ENCODE assay signal across 20 cellular contexts in the genomic region with DNA sequence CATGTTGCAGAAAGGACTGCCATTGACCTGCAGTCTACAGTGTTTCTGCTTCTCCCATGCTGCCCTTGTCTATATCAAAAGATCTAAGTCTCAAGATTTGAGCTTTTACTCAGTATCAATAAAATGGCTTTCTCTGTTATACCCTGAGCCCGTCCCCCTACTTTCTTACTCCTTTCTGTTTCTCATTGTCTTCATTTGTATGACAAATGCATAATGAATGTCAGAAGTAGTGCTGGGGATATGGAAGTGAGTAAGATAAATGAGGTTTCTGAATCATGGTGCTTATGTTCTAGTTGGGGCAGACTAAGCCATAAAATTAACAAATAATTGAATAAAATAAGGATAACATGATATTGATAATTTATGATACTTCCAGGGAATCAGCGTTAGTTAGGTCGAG.
DNase-seq lines count a peak whose midpoint lies in the region; ATAC-seq lines count a peak whose summit lies in the region.
"Had no signal": no experiment of that assay in that cellular context is flagged by ENCODE, and none has a peak within 500 bp of the region (broad histone marks: within the 10 kb centered on the region; RNA-seq: fewer than 3 reads in every experiment).

No MANE protein-coding gene starts in this region.

- no peak for ATAC-seq in T-cell (replicated peaks in 1 of 4)
- no peak for ATAC-seq in GM18907 (IDR thresholded peaks at IDR 0.05; ENCODE audit: unreplicated experiment)
- ATAC-seq in HG03139 (IDR thresholded peaks at IDR 0.05; ENCODE audit: unreplicated experiment), result no peak
- ATAC-seq: activated CD8-positive, alpha-beta T cell treated with anti-CD3 and anti-CD28 coated beads for 36 hours; left lobe of liver; right lobe of liver had no signal

- CTCF ChIA-PET in T-cell (lab: Charles Lee), result interaction anchor here in 1 of 2 donors (0.6 kb wide), 1 partner anchor 44 kb away, joined by 3 read pairs; no protein-coding TSS in a partner anchor

- H3K27ac Mint-ChIP-seq in T-cell, result no peak overlapping the region
- H3K27ac Mint-ChIP-seq: activated CD8-positive, alpha-beta T cell treated with anti-CD3 and anti-CD28 coated beads for 36 hours; activated naive CD8-positive, alpha-beta T cell treated with anti-CD3 and anti-CD28 coated beads for 36 hours; B cell had no signal

- no peaks in the 10 kb centered on the region for H3K4me1 Mint-ChIP-seq in T-cell
- H3K4me1 Mint-ChIP-seq: activated naive CD8-positive, alpha-beta T cell treated with anti-CD3 and anti-CD28 coated beads for 36 hours; B cell had no signal

- no peaks in the 10 kb centered on the region for H3K9me3 Mint-ChIP-seq in T-cell
- H3K9me3 Mint-ChIP-seq: activated CD8-positive, alpha-beta T cell treated with anti-CD3 and anti-CD28 coated beads for 36 hours; activated naive CD8-positive, alpha-beta T cell treated with anti-CD3 and anti-CD28 coated beads for 36 hours had no signal

- H3K27me3 Mint-ChIP-seq in T-cell, result peaks cover 4 to 7% of the 10 kb centered on the region in 2 donors
- H3K27me3 Mint-ChIP-seq: activated CD8-positive, alpha-beta T cell treated with anti-CD3 and anti-CD28 coated beads for 36 hours; activated naive CD8-positive, alpha-beta T cell treated with anti-CD3 and anti-CD28 coated beads for 36 hours; B cell had no signal

- H3K36me3 Mint-ChIP-seq in T-cell, result no peaks in the 10 kb centered on the region
- H3K36me3 Mint-ChIP-seq: activated naive CD8-positive, alpha-beta T cell treated with anti-CD3 and anti-CD28 coated beads for 36 hours had no signal

- peak overlapping the region; percentile 36 for H3K27ac ChIP-seq in epithelial cell of prostate
- H3K27ac ChIP-seq: Peyer's patch, right lobe of liver, WERI-Rb-1 had no signal

- H3K4me3 Mint-ChIP-seq in T-cell, result no peak overlapping the region
- H3K4me3 Mint-ChIP-seq: activated CD8-positive, alpha-beta T cell treated with anti-CD3 and anti-CD28 coated beads for 36 hours; activated naive CD8-positive, alpha-beta T cell treated with anti-CD3 and anti-CD28 coated beads for 36 hours; B cell had no signal

- POLR2A ChIA-PET in T-cell (lab: Charles Lee), result no interaction called here

- peak; percentile 5 for DNase-seq in GM03348 (ENCODE audit: low spot score)
- peak; percentile 38 for DNase-seq in RPMI7951 (ENCODE audit: low read depth)
- no peak for DNase-seq in epithelial cell of prostate (ENCODE audit: low read depth, low spot score)
- peak; percentile 49 for DNase-seq in pulmonary artery endothelial cell (ENCODE audit: low read depth, low spot score)
- no peak for DNase-seq in NCI-H2196 treated with DMSO at 0.1 percent for 48 hours (lab: John Stamatoyannopoulos, UW; ENCODE audit: unreplicated experiment)
- no peak for DNase-seq in T-cell
- DNase-seq: activated CD8-positive, alpha-beta T cell treated with anti-CD3 and anti-CD28 coated beads for 36 hours; activated naive CD8-positive, alpha-beta T cell treated with anti-CD3 and anti-CD28 coated beads for 36 hours; activated T-cell treated with anti-CD3 and anti-CD28 coated beads, Interleukin-2, amount 50 U/mL, for 48 hours; NCI-H1417; NCI-H2171; occipital lobe; Peyer's patch; right lobe of liver; stimulated activated CD4-positive, alpha-beta T cell treated with anti-CD3 and anti-CD28 coated beads, Interleukin-1b, Interleukin-23, amount 100 ng/mL, for 48 hours; WERI-Rb-1 had no signal

Comparison
In these comparisons a context has a peak if more than half of its experiments do, and no peak if none do; other contexts are left out.
1. DNase-seq: peak in GM03348 (single experiment), RPMI7951 (single experiment) and pulmonary artery endothelial cell (single experiment); none in epithelial cell of prostate (single experiment), NCI-H2196 treated with DMSO at 0.1 percent for 48 hours (single experiment) and T-cell (0 of 34).